Comparison of ENCODE assay signal across 8 cellular contexts in the genomic region with DNA sequence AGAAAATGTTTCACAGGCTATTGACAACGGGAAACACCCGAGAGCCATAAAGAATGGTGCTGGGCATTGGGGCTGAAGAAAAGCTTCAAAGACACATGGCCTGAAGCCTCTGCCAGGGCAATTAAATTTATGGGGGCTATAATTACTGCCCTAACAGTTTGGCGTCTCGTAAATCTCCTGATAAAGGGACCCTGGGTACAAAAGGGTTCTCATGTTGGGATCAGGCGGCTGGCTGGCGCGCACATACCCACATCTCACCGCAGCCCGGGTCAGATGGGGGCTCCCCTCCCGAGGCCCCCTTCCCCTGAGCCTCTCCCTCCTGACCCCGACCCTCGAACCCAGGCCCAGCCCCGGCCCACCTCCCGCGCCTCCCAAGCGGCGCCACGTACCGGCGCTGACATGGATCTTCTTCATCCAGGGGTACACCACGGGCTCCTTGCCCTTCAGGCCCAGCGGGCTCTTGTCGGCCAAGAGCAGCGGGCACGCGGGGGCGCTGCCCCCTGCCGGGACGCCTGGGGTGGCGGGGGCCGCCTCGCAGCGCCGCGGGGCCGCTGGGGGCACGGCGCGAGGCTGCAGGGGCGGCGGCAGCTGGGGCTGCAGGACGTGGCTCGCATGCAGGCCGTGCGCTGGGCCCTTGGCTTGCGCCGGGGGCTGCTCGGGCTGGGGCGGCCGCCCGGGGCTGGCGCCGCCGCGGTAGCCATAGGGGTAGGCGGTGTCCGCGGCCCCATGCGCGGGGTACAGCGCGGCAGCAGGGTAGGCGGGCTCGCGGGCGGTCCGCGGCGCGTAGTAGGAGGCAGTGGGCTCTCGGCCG. TPM values are rescaled to one million over a fixed set of nuclear protein-coding genes. Genes with fewer than 3 reads are reported as not detected.
DNase-seq lines count a peak whose midpoint lies in the region; TF ChIP-seq lines count a peak whose summit lies in the region.

No MANE protein-coding gene starts in this region.

- TF ChIP-seq POLR2A in adrenal gland (IDR thresholded peaks at IDR 0.05) (peak; percentile 12 to 45), lower leg skin (IDR thresholded peaks at IDR 0.05) (no peak)

- peaks cover 11% of the 10 kb centered on the region; the same call in 1 of the 2 replicates for H3K36me3 Mint-ChIP-seq in HFFc6 (ENCODE audit: low read depth)

- peaks cover 12% of the 10 kb centered on the region for H3K27me3 Mint-ChIP-seq in HFFc6 (ENCODE audit: insufficient read depth)

- H3K9me3 ChIP-seq in adrenal gland (replicated peaks in 1 of 3) = no peaks in the 10 kb centered on the region

- peaks cover 26% of the 10 kb centered on the region for H3K4me1 Mint-ChIP-seq in HFFc6 (ENCODE audit: low read depth)

- H3K4me1 ChIP-seq in adrenal gland (replicated peaks in 1 of 2) = peaks cover 8 to 56% of the 10 kb centered on the region in 2 donors

- H3K27ac Mint-ChIP-seq in HFFc6 = no peak overlapping the region

- no peaks in the 10 kb centered on the region for H3K27me3 ChIP-seq in adrenal gland

- H3K4me3 Mint-ChIP-seq in HFFc6 = no peak overlapping the region; the same call in 1 of the 2 replicates

- intact Hi-C loops in adrenal gland (cut with DNase I) (no loop called here), lower leg skin (cut with DNase I; ENCODE audit: low total_unique reads) (no loop called here)

- peak overlapping the region; percentile 60 to 98 (median 87) for H3K27ac ChIP-seq in adrenal gland

- H3K9me3 Mint-ChIP-seq in HFFc6 = no peaks in the 10 kb centered on the region

- H3K4me3 ChIP-seq in adrenal gland (peak overlapping the region in 3 of 4 donors; percentile 28 to 91 (median 50)), lower leg skin (ENCODE audit: low read depth, poor library complexity, severe bottlenecking) (peak overlapping the region; percentile 42)

- 13 to 26% (median 20%) methylated on average over 11 to 72 of the region's 72 CpGs for WGBS in adrenal gland, 4 donors
- WGBS in lower leg skin, 2 donors = 23 to 30% methylated on average over 34 to 50 of the region's 72 CpGs

- H3K36me3 ChIP-seq in adrenal gland (replicated peaks in 1 of 2) = no peaks in the 10 kb centered on the region

- peak; percentile 61 for DNase-seq in activated effector memory CD4-positive, alpha-beta T cell treated with anti-CD3 and anti-CD28 coated beads, Interleukin-2, amount 50 U/mL, for 16 hours
- DNase-seq in activated effector memory CD4-positive, alpha-beta T cell treated with Interleukin-2 at 50 U/mL for 16 hours = no peak
- DNase-seq in adrenal gland = peak in 4 of 7 donors; percentile 41 to 62 (median 62)
- DNase-seq in lower leg skin (ENCODE audit: low spot score in 2 of 2) = peak in 1 of 2 donors; percentile 87
- peak; percentile 55 for DNase-seq in ureter (ENCODE audit: low spot score)
- no peak for DNase-seq in NCI-H1694 (lab: John Stamatoyannopoulos, UW)
- DNase-seq in HFFc6 = no peak
- DNase-seq in GM19238 (ENCODE audit: insufficient read length, low spot score) = no peak

- TF ChIP-seq CTCF in adrenal gland (IDR thresholded peaks at IDR 0.05) = peak in 3 of 6 experiments; percentile 13 to 51 (median 37)
- no peak for TF ChIP-seq CTCF in lower leg skin (IDR thresholded peaks at IDR 0.05)
- no peak for TF ChIP-seq CTCF in HFFc6 (IDR thresholded peaks at IDR 0.05)

RNA-seq across cellular contexts. Expression of a gene that starts 0.6 kb away (rescaled TPM):
- total RNA-seq in adrenal gland (10 to 100 TPM in 1 of 8 donors, 1 to 10 TPM in 7; 3.5 to 10.9 (median 5.6) TPM), lower leg skin (1 to 10 TPM; 1.3 to 2.9 (median 2.0) TPM), ureter (9.4 TPM)
- polyA plus RNA-seq in adrenal gland = 10 to 100 TPM in 2 of 3 donors, 1 to 10 TPM in 1; 9.3 to 12.6 (median 11.3) TPM
- 1 to 10 TPM in 1 of 6 experiments, under 1 TPM in 5; 0.38 to 1.0 (median 0.47) TPM for total RNA-seq in HFFc6 (2021; fragmentation: NEBNext Ultra II Directional; extraction: Animal tissue kit (Norgen Biotek cat#: 25700))

RNA-seq across cellular contexts. Expression of a gene that starts 13.5 kb away (rescaled TPM):
- total RNA-seq in adrenal gland = 100 to 1,000 TPM in 1 of 8 donors, 10 to 100 TPM in 7; 39.2 to 132 (median 65.7) TPM
- 10 to 100 TPM; 21.8 to 42.0 (median 25.9) TPM for polyA plus RNA-seq in adrenal gland
- 10 to 100 TPM in 1 of 4 donors, 1 to 10 TPM in 3; 5.1 to 15.1 (median 6.1) TPM for total RNA-seq in lower leg skin
- total RNA-seq in ureter = 10.4 TPM
- 1 to 10 TPM; 2.0 to 3.8 (median 2.8) TPM for total RNA-seq in HFFc6 (2021; fragmentation: NEBNext Ultra II Directional; extraction: Animal tissue kit (Norgen Biotek cat#: 25700))

RNA-seq across cellular contexts. Expression of a gene that starts 17.6 kb away (rescaled TPM):
- total RNA-seq in adrenal gland (10 to 100 TPM in 7 of 8 donors, 1 to 10 TPM in 1; 8.5 to 27.2 (median 16.8) TPM), lower leg skin (10 to 100 TPM in 3 of 4 donors, 1 to 10 TPM in 1; 5.7 to 15.4 (median 12.4) TPM), ureter (8.5 TPM)
- 1 to 10 TPM; 1.3 to 5.6 (median 1.4) TPM for polyA plus RNA-seq in adrenal gland
- 1 to 10 TPM; 2.3 to 3.8 (median 2.8) TPM for total RNA-seq in HFFc6 (2021; fragmentation: NEBNext Ultra II Directional; extraction: Animal tissue kit (Norgen Biotek cat#: 25700))

RNA-seq across cellular contexts. Expression of a gene that starts 22.4 kb away (rescaled TPM):
- 10 to 100 TPM in 2 of 8 donors, 1 to 10 TPM in 6; 2.3 to 32.7 (median 4.8) TPM for total RNA-seq in adrenal gland
- polyA plus RNA-seq in adrenal gland = 1 to 10 TPM; 1.0 to 3.7 (median 2.8) TPM
- total RNA-seq in lower leg skin = 10 to 100 TPM in 2 of 4 donors, 1 to 10 TPM in 2; 4.9 to 20.2 (median 13.2) TPM
- total RNA-seq in ureter = 16.0 TPM
- 1 to 10 TPM in 3 of 6 experiments, under 1 TPM in 3; 0.33 to 1.9 (median 1.1) TPM for total RNA-seq in HFFc6 (2021; fragmentation: NEBNext Ultra II Directional; extraction: Animal tissue kit (Norgen Biotek cat#: 25700))

RNA-seq across cellular contexts. Expression of a gene that starts 26.5 kb away (rescaled TPM):
- total RNA-seq in adrenal gland (10 to 100 TPM; 21.3 to 39.1 (median 24.9) TPM), lower leg skin (10 to 100 TPM; 10.0 to 26.1 (median 18.1) TPM), ureter (6.3 TPM)
- 10 to 100 TPM in 2 of 3 donors, 1 to 10 TPM in 1; 9.7 to 25.3 (median 12.4) TPM for polyA plus RNA-seq in adrenal gland
- 1 to 10 TPM; 6.2 to 8.2 (median 6.8) TPM for total RNA-seq in HFFc6 (2021; fragmentation: NEBNext Ultra II Directional; extraction: Animal tissue kit (Norgen Biotek cat#: 25700))

Comparison
In these comparisons a context has a peak if more than half of its experiments do, and no peak if none do; other contexts are left out.
1. DNase-seq: peak in activated effector memory CD4-positive, alpha-beta T cell treated with anti-CD3 and anti-CD28 coated beads, Interleukin-2, amount 50 U/mL, for 16 hours (single experiment), adrenal gland (4 of 7) and ureter (single experiment); none in activated effector memory CD4-positive, alpha-beta T cell treated with Interleukin-2 at 50 U/mL for 16 hours (single experiment), NCI-H1694 (single experiment), HFFc6 (single experiment) and GM19238 (single experiment).
2. POLR2A ChIP-seq: peak in adrenal gland (2 of 2); none in lower leg skin (0 of 2).